ENCODE assay signal across 1 cellular context in the genomic region with DNA sequence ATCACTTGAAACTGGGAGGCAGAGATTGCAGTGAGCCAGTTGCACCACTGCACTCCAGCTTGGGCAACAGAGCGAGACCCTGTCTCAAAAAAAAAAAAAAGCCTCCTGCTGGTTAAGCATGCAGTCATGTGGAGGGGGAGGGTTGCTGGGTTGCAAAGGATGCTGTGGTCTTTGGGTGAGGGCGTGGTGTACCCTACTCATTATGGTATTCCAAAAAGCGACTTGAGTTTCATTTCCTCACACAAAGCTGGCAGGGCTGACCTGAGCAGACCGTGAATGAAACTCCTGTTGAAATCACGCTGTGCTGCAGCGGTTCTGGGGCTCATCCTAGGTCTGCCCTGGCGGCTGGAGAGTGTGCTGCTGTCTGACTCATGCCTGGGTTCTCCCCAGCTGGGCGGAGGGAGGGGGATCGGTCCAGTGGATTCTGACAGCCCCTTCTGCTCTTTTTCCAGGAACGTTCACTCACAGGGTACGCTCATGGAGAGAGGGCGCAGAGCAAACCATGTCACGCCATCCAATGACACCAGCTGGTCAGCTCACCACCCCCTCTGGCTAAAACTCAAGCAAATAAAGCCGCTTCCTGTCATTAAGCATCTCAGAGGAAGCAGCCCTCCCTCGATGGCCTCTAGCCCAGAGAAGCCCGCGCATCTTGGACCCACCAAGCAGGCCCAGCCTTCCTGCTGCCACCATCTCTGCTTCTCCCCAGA.
TF ChIP-seq lines count a peak whose summit lies in the region.

No MANE protein-coding gene starts in this region.

TF ChIP-seq in GM23338, 12 proteins besides CTCF, POLR2A, EP300 and RAD21 (continued from another document):
- TF ChIP-seq, protein P1, sequence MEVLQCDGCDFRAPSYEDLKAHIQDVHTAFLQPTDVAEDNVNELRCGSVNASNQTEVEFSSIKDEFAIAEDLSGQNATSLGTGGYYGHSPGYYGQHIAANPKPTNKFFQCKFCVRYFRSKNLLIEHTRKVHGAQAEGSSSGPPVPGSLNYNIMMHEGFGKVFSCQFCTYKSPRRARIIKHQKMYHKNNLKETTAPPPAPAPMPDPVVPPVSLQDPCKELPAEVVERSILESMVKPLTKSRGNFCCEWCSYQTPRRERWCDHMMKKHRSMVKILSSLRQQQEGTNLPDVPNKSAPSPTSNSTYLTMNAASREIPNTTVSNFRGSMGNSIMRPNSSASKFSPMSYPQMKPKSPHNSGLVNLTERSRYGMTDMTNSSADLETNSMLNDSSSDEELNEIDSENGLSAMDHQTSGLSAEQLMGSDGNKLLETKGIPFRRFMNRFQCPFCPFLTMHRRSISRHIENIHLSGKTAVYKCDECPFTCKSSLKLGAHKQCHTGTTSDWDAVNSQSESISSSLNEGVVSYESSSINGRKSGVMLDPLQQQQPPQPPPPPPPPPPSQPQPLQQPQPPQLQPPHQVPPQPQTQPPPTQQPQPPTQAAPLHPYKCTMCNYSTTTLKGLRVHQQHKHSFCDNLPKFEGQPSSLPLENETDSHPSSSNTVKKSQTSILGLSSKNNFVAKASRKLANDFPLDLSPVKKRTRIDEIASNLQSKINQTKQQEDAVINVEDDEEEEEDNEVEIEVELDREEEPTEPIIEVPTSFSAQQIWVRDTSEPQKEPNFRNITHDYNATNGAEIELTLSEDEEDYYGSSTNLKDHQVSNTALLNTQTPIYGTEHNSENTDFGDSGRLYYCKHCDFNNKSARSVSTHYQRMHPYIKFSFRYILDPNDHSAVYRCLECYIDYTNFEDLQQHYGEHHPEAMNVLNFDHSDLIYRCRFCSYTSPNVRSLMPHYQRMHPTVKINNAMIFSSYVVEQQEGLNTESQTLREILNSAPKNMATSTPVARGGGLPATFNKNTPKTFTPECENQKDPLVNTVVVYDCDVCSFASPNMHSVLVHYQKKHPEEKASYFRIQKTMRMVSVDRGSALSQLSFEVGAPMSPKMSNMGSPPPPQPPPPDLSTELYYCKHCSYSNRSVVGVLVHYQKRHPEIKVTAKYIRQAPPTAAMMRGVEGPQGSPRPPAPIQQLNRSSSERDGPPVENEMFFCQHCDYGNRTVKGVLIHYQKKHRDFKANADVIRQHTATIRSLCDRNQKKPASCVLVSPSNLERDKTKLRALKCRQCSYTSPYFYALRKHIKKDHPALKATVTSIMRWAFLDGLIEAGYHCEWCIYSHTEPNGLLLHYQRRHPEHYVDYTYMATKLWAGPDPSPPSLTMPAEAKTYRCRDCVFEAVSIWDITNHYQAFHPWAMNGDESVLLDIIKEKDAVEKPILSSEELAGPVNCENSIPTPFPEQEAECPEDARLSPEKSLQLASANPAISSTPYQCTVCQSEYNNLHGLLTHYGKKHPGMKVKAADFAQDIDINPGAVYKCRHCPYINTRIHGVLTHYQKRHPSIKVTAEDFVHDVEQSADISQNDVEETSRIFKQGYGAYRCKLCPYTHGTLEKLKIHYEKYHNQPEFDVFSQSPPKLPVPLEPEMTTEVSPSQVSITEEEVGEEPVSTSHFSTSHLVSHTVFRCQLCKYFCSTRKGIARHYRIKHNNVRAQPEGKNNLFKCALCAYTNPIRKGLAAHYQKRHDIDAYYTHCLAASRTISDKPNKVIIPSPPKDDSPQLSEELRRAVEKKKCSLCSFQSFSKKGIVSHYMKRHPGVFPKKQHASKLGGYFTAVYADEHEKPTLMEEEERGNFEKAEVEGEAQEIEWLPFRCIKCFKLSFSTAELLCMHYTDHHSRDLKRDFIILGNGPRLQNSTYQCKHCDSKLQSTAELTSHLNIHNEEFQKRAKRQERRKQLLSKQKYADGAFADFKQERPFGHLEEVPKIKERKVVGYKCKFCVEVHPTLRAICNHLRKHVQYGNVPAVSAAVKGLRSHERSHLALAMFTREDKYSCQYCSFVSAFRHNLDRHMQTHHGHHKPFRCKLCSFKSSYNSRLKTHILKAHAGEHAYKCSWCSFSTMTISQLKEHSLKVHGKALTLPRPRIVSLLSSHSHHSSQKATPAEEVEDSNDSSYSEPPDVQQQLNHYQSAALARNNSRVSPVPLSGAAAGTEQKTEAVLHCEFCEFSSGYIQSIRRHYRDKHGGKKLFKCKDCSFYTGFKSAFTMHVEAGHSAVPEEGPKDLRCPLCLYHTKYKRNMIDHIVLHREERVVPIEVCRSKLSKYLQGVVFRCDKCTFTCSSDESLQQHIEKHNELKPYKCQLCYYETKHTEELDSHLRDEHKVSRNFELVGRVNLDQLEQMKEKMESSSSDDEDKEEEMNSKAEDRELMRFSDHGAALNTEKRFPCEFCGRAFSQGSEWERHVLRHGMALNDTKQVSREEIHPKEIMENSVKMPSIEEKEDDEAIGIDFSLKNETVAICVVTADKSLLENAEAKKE (CRISPR knock-in tag; IDR thresholded peaks at IDR 0.05): no peak
- TF ChIP-seq POLR2AphosphoS5 (IDR thresholded peaks at IDR 0.05; ENCODE audit: low read depth): no peak
- no peak for TF ChIP-seq EZH2 (IDR thresholded peaks at IDR 0.05; ENCODE audit: low read depth, unreplicated experiment)
- TF ChIP-seq, protein P2, sequence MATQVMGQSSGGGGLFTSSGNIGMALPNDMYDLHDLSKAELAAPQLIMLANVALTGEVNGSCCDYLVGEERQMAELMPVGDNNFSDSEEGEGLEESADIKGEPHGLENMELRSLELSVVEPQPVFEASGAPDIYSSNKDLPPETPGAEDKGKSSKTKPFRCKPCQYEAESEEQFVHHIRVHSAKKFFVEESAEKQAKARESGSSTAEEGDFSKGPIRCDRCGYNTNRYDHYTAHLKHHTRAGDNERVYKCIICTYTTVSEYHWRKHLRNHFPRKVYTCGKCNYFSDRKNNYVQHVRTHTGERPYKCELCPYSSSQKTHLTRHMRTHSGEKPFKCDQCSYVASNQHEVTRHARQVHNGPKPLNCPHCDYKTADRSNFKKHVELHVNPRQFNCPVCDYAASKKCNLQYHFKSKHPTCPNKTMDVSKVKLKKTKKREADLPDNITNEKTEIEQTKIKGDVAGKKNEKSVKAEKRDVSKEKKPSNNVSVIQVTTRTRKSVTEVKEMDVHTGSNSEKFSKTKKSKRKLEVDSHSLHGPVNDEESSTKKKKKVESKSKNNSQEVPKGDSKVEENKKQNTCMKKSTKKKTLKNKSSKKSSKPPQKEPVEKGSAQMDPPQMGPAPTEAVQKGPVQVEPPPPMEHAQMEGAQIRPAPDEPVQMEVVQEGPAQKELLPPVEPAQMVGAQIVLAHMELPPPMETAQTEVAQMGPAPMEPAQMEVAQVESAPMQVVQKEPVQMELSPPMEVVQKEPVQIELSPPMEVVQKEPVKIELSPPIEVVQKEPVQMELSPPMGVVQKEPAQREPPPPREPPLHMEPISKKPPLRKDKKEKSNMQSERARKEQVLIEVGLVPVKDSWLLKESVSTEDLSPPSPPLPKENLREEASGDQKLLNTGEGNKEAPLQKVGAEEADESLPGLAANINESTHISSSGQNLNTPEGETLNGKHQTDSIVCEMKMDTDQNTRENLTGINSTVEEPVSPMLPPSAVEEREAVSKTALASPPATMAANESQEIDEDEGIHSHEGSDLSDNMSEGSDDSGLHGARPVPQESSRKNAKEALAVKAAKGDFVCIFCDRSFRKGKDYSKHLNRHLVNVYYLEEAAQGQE (IDR thresholded peaks at IDR 0.05; ENCODE audit: unreplicated experiment): no peak
